ENCODE assay signal across 17 cellular contexts in genomic region chr13:41144576-41144975, GRCh38.
"Had no signal": no experiment of that assay in that cellular context is flagged by ENCODE, and none has a peak within 500 bp of the region (broad histone marks: within the 10 kb centered on the region; RNA-seq: fewer than 3 reads in every experiment).

No MANE protein-coding gene starts in this region.

- DNase-seq: activated CD4-positive, alpha-beta T cell treated with anti-CD3 and anti-CD28 coated beads, Interleukin-2, amount 50 U/mL, for 4 hours; activated CD4-positive, CD25-positive, alpha-beta regulatory T cell treated with anti-CD3 and anti-CD28 coated beads, Interleukin-2, amount 50 U/mL, for 72 hours; activated effector memory CD4-positive, alpha-beta T cell treated with anti-CD3 and anti-CD28 coated beads, Interleukin-2, amount 50 U/mL, for 16 hours; activated naive CD4-positive, alpha-beta T cell treated with anti-CD3 and anti-CD28 coated beads, Interleukin-2, amount 50 U/mL, for 16 hours; activated T-cell treated with anti-CD3 and anti-CD28 coated beads, Interleukin-2, amount 50 U/mL, for 72 hours; cerebellar nuclear complex; effector CD4-positive, alpha-beta T cell; left colon; nephron progenitor cell; nucleus accumbens; retina; stimulated activated CD4-positive, alpha-beta T cell treated with anti-CD3 and anti-CD28 coated beads, Interleukin-2, amount 100 ng/mL, for 24 hours; uterus had no signal

- H3K36me3 ChIP-seq: esophagus muscularis mucosa, uterus had no signal

- H3K27ac ChIP-seq: esophagus muscularis mucosa, tibial nerve, uterus, VCaP had no signal

- ATAC-seq: activated T-cell treated with anti-CD3 and anti-CD28 coated beads, Interleukin-2, amount 50 U/mL, for 72 hours; left colon had no signal

- H3K4me3 ChIP-seq: esophagus muscularis mucosa, lung, tibial nerve, uterus had no signal

- H3K4me1 ChIP-seq: esophagus muscularis mucosa, tibial nerve, uterus had no signal

- H3K27me3 ChIP-seq: esophagus muscularis mucosa, tibial nerve, uterus had no signal
